In the genomic region with DNA sequence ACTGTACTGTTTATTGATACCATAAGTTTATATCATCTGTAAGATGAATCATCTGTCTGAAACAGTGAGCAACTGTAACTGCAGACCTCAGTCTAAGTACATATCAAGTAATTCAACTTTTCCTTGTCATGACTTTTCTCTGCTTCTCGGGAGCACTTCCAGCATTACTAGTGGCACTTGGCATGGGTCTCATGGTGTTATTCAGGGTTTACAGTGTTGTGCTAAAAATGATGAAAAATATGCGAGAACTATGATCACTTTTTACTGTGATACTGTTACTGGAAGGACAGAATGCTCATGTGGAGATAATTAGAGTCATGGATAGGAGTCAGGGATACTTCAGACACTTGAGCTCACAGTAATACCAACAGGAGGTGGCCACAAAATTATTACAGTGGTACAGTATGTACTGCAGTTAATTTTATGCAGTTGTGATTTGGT, we compare ENCODE assay signal across 2 cellular contexts.
TF ChIP-seq lines count a peak whose summit lies in the region.

No MANE protein-coding gene starts in this region.

TF ChIP-seq in HepG2, 621 proteins besides CTCF, POLR2A, EP300 and RAD21:
- TF ChIP-seq, protein P1, sequence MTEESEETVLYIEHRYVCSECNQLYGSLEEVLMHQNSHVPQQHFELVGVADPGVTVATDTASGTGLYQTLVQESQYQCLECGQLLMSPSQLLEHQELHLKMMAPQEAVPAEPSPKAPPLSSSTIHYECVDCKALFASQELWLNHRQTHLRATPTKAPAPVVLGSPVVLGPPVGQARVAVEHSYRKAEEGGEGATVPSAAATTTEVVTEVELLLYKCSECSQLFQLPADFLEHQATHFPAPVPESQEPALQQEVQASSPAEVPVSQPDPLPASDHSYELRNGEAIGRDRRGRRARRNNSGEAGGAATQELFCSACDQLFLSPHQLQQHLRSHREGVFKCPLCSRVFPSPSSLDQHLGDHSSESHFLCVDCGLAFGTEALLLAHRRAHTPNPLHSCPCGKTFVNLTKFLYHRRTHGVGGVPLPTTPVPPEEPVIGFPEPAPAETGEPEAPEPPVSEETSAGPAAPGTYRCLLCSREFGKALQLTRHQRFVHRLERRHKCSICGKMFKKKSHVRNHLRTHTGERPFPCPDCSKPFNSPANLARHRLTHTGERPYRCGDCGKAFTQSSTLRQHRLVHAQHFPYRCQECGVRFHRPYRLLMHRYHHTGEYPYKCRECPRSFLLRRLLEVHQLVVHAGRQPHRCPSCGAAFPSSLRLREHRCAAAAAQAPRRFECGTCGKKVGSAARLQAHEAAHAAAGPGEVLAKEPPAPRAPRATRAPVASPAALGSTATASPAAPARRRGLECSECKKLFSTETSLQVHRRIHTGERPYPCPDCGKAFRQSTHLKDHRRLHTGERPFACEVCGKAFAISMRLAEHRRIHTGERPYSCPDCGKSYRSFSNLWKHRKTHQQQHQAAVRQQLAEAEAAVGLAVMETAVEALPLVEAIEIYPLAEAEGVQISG (CRISPR knock-in tag; IDR thresholded peaks at IDR 0.05) = no peak
- TF ChIP-seq ZNF264 (CRISPR knock-in tag; IDR thresholded peaks at IDR 0.05) = no peak
- no peak for TF ChIP-seq DNMT3B (CRISPR knock-in tag; conservative IDR thresholded peaks at IDR 0.05)
- TF ChIP-seq, protein P2, sequence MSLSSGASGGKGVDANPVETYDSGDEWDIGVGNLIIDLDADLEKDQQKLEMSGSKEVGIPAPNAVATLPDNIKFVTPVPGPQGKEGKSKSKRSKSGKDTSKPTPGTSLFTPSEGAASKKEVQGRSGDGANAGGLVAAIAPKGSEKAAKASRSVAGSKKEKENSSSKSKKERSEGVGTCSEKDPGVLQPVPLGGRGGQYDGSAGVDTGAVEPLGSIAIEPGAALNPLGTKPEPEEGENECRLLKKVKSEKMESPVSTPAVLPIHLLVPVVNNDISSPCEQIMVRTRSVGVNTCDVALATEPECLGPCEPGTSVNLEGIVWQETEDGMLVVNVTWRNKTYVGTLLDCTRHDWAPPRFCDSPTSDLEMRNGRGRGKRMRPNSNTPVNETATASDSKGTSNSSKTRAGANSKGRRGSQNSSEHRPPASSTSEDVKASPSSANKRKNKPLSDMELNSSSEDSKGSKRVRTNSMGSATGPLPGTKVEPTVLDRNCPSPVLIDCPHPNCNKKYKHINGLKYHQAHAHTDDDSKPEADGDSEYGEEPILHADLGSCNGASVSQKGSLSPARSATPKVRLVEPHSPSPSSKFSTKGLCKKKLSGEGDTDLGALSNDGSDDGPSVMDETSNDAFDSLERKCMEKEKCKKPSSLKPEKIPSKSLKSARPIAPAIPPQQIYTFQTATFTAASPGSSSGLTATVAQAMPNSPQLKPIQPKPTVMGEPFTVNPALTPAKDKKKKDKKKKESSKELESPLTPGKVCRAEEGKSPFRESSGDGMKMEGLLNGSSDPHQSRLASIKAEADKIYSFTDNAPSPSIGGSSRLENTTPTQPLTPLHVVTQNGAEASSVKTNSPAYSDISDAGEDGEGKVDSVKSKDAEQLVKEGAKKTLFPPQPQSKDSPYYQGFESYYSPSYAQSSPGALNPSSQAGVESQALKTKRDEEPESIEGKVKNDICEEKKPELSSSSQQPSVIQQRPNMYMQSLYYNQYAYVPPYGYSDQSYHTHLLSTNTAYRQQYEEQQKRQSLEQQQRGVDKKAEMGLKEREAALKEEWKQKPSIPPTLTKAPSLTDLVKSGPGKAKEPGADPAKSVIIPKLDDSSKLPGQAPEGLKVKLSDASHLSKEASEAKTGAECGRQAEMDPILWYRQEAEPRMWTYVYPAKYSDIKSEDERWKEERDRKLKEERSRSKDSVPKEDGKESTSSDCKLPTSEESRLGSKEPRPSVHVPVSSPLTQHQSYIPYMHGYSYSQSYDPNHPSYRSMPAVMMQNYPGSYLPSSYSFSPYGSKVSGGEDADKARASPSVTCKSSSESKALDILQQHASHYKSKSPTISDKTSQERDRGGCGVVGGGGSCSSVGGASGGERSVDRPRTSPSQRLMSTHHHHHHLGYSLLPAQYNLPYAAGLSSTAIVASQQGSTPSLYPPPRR (CRISPR knock-in tag; IDR thresholded peaks at IDR 0.05; ENCODE audit: borderline replicate concordance) = no peak
- no peak for TF ChIP-seq NAIF1 (CRISPR knock-in tag; IDR thresholded peaks at IDR 0.05; ENCODE audit: borderline replicate concordance)
- TF ChIP-seq FOXC1 (CRISPR knock-in tag; IDR thresholded peaks at IDR 0.05; ENCODE audit: borderline replicate concordance) = no peak

TF ChIP-seq in HEK293T, 16 proteins besides CTCF, POLR2A, EP300 and RAD21:
- TF ChIP-seq, protein P3, sequence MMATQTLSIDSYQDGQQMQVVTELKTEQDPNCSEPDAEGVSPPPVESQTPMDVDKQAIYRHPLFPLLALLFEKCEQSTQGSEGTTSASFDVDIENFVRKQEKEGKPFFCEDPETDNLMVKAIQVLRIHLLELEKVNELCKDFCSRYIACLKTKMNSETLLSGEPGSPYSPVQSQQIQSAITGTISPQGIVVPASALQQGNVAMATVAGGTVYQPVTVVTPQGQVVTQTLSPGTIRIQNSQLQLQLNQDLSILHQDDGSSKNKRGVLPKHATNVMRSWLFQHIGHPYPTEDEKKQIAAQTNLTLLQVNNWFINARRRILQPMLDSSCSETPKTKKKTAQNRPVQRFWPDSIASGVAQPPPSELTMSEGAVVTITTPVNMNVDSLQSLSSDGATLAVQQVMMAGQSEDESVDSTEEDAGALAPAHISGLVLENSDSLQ (IDR thresholded peaks at IDR 0.05) = no peak
- no peak for TF ChIP-seq SP1 (IDR thresholded peaks at IDR 0.05)
- no peak for TF ChIP-seq LEF1 (IDR thresholded peaks at IDR 0.05; ENCODE audit: borderline replicate concordance)
- TF ChIP-seq SUZ12 (IDR thresholded peaks at IDR 0.05) = no peak
